21 cellular contexts compared by ENCODE assay signal in the genomic region with DNA sequence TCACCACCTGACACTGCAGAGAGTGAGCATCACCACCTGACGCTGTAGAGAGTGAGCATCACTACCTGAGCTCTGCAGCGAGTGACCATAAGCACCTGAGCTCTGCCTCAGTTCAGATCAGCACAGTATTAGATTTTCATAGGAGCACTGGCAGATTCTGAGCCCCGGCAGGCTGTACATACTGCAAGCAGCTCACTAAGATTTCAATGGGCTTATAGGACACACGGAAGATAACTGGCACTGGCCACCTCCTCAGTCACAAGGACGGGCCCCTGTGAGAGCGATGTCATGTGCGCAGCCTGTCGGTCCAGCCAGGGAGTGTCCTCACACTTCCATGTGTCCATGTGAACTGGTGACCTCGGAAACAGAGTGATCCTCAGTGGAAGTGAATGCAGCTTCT.
"Had no signal": no experiment of that assay in that cellular context is flagged by ENCODE, and none has a peak within 500 bp of the region (broad histone marks: within the 10 kb centered on the region; RNA-seq: fewer than 3 reads in every experiment).

No MANE protein-coding gene starts in this region.

- H3K27ac ChIP-seq: KMS-11, SJSA1 had no signal

- ATAC-seq: activated CD8-positive, alpha-beta T cell treated with anti-CD3 and anti-CD28 coated beads, Interleukin-2, amount 10 ng/mL, durations not matched to agents 7 days and 5 days; PC-3; WTC11 had no signal

- H3K4me1 ChIP-seq: SJSA1 had no signal

- DNase-seq: activated CD4-positive, alpha-beta T cell treated with anti-CD3 and anti-CD28 coated beads for 48 hours; activated CD4-positive, alpha-beta T cell treated with anti-CD3 and anti-CD28 coated beads, Interleukin-2, amount 50 U/mL, for 4 hours; activated CD4-positive, CD25-positive, alpha-beta regulatory T cell treated with anti-CD3 and anti-CD28 coated beads, Interleukin-2, amount 50 U/mL, for 72 hours; activated CD8-positive, alpha-beta memory T cell treated with anti-CD3 and anti-CD28 coated beads, Interleukin-2, amount 50 U/mL, for 48 hours; activated CD8-positive, alpha-beta T cell treated with anti-CD3 and anti-CD28 coated beads, Interleukin-2, amount 10 ng/mL, durations not matched to agents 7 days and 5 days; activated effector memory CD4-positive, alpha-beta T cell treated with Interleukin-2 at 50 U/mL for 16 hours; activated naive CD4-positive, alpha-beta T cell; activated T-cell treated with anti-CD3 and anti-CD28 coated beads, Interleukin-2, amount 50 U/mL, for 24 hours; aorta; NCI-H1092; NCI-H1417; NCI-H1930; NCI-H2107; NCI-H345; NCI-H510A treated with DMSO at 0.1 percent for 48 hours; NCI-H69; PC-3; SHP77 had no signal

- H3K27me3 ChIP-seq: SJSA1 had no signal

- H3K4me3 ChIP-seq: SJSA1 had no signal

- H3K36me3 ChIP-seq: SJSA1 had no signal
